ENCODE assay signal across 22 cellular contexts in the genomic region with DNA sequence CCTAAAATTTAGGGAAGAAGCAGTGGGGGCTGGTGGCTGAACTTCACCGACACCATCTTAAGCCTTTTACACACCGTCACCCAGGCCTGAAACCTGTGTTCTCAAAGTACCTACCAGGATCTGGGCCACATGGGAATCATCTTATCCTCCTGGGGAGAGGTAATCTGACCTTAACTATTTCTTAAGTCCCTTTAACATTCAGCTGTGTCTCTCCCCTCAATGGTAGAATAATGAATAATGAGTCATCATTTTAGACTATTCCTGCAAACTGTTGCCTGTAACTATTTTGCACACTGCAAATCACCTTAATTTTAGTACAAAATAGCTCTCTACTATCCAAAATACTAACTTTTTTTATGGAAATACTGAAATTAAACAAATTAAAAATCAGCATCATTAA.
A peak's percentile ranks its signal among the peaks of the same experiment; 100 is the strongest.
DNase-seq lines count a peak whose midpoint lies in the region; ATAC-seq, FAIRE-seq and TF ChIP-seq lines count a peak whose summit lies in the region.
"Had no signal": no experiment of that assay in that cellular context is flagged by ENCODE, and none has a peak within 500 bp of the region (broad histone marks: within the 10 kb centered on the region; RNA-seq: fewer than 3 reads in every experiment).

No MANE protein-coding gene starts in this region.

- H4K91ac ChIP-seq in mesenchymal stem cell (ENCODE audit: low read length) = peak overlapping the region; percentile 45

- H3K27me3 ChIP-seq in WERI-Rb-1 (ENCODE audit: insufficient read depth, low read depth, severe bottlenecking) (no peaks in the 10 kb centered on the region), mesenchymal stem cell (ENCODE audit: control insufficient read depth in 1 of 2, insufficient read depth in 1 of 2, low read length in 2 of 2) (no peaks in the 10 kb centered on the region), right atrium auricular region (no peaks in the 10 kb centered on the region)
- H3K27me3 ChIP-seq: heart left ventricle, sigmoid colon had no signal

- H3K9me3 ChIP-seq in WERI-Rb-1 (ENCODE audit: severe bottlenecking) = no peaks in the 10 kb centered on the region
- H3K9me3 ChIP-seq in mesenchymal stem cell (ENCODE audit: control insufficient read depth, low read length) = no peaks in the 10 kb centered on the region
- no peaks in the 10 kb centered on the region for H3K9me3 ChIP-seq in right atrium auricular region
- no peaks in the 10 kb centered on the region for H3K9me3 ChIP-seq in kidney (ENCODE audit: control insufficient read depth in 1 of 2, low read length in 2 of 2)
- H3K9me3 ChIP-seq: heart left ventricle, mucosa of descending colon, sigmoid colon had no signal

- H3K4me3 ChIP-seq in WERI-Rb-1 (ENCODE audit: low read depth, low read length) (no peak overlapping the region), mesenchymal stem cell (ENCODE audit: insufficient read depth in 1 of 2, low read depth in 1 of 2, low read length in 2 of 2) (no peak overlapping the region), right atrium auricular region (no peak overlapping the region), kidney (ENCODE audit: low read length in 2 of 2) (no peak overlapping the region)
- H3K4me3 ChIP-seq: heart left ventricle, mucosa of descending colon, sigmoid colon had no signal

- ATAC-seq in GM18873 (IDR thresholded peaks at IDR 0.05; ENCODE audit: low FRiP score, unreplicated experiment) = no peak
- ATAC-seq: activated CD8-positive, alpha-beta T cell treated with anti-CD3 and anti-CD28 coated beads, Interleukin-2, amount 10 ng/mL, durations not matched to agents 7 days and 5 days; heart left ventricle; mucosa of descending colon had no signal

- FAIRE-seq in kidney (lab: Jason Lieb, UNC) = no peak
- FAIRE-seq: GM12892 had no signal

- 100% methylated on average over 2 of the region's 2 CpGs for WGBS in mesenchymal stem cell

- H3K36me3 ChIP-seq in WERI-Rb-1 (no peaks in the 10 kb centered on the region), mesenchymal stem cell (ENCODE audit: control insufficient read depth in 1 of 2, insufficient read depth in 2 of 2, low read depth in 1 of 2, low read length in 2 of 2) (no peaks in the 10 kb centered on the region), right atrium auricular region (no peaks in the 10 kb centered on the region), kidney (ENCODE audit: control insufficient read depth in 1 of 2, insufficient read depth in 2 of 2, low read length in 2 of 2) (no peaks in the 10 kb centered on the region)
- H3K36me3 ChIP-seq: heart left ventricle, sigmoid colon had no signal

- H2BK15ac ChIP-seq in mesenchymal stem cell (ENCODE audit: low read depth, poor library complexity, severe bottlenecking) = no peak overlapping the region

- intact Hi-C loops in kidney (cut with DNase I) = no loop called here

- no peak overlapping the region for H2BK120ac ChIP-seq in mesenchymal stem cell (ENCODE audit: low read depth, low read length)

- H2AFZ ChIP-seq in mesenchymal stem cell (ENCODE audit: low read depth, low read length) = no peak overlapping the region
- H2AFZ ChIP-seq: parathyroid adenoma had no signal

- H3K4me2 ChIP-seq in mesenchymal stem cell (ENCODE audit: low read length, poor library complexity, severe bottlenecking) = no peak overlapping the region

- H2AK5ac ChIP-seq in mesenchymal stem cell (ENCODE audit: low read length, severe bottlenecking) = no peak overlapping the region

- H3K14ac ChIP-seq in mesenchymal stem cell (ENCODE audit: low read length in 2 of 2) = no peak overlapping the region

- no peak overlapping the region for H2BK12ac ChIP-seq in mesenchymal stem cell (ENCODE audit: low read length in 2 of 2)

- H3K4me1 ChIP-seq in mesenchymal stem cell (ENCODE audit: control insufficient read depth, insufficient read depth, low read depth, low read length) (peaks cover 1% of the 10 kb centered on the region), right atrium auricular region (peaks cover 0 to 18% of the 10 kb centered on the region in 2 donors), kidney (ENCODE audit: control insufficient read depth in 1 of 2, insufficient read depth in 1 of 2, low read depth in 1 of 2, low read length in 2 of 2) (no peaks in the 10 kb centered on the region)
- H3K4me1 ChIP-seq: parathyroid adenoma had no signal

- H3K9ac ChIP-seq in mesenchymal stem cell (ENCODE audit: low read length) (no peak overlapping the region), kidney (ENCODE audit: low read length in 2 of 2) (no peak overlapping the region)
- H3K9ac ChIP-seq: parathyroid adenoma had no signal

- TF ChIP-seq CTCF in WERI-Rb-1 (IDR thresholded peaks at IDR 0.05; ENCODE audit: low read depth, low read length) (no peak), right atrium auricular region (IDR thresholded peaks at IDR 0.05) (no peak), kidney (IDR thresholded peaks at IDR 0.05; ENCODE audit: borderline replicate concordance, extremely low read depth, insufficient read depth) (no peak)

- DNase-seq in DMS79 treated with DMSO at 0.1 percent for 48 hours (lab: John Stamatoyannopoulos, UW) (peak; percentile 47), DMS79 (lab: John Stamatoyannopoulos, UW) (no peak), NCI-H1436 treated with DMSO at 0.1 percent for 48 hours (lab: John Stamatoyannopoulos, UW) (peak; percentile 57), WERI-Rb-1 (peak; percentile 16), mesenchymal stem cell (no peak), right atrium auricular region (ENCODE audit: low spot score) (no peak), kidney (no peak)
- DNase-seq: 8988T; activated CD4-positive, alpha-beta T cell treated with anti-CD3 and anti-CD28 coated beads for 1 hour; activated CD8-positive, alpha-beta T cell treated with anti-CD3 and anti-CD28 coated beads, Interleukin-2, amount 10 ng/mL, durations not matched to agents 7 days and 5 days; activated gamma-delta T cell treated with Interleukin-2 at 50 U/mL for 16 hours; dermis blood vessel endothelial cell; DND-41; heart left ventricle; mucosa of descending colon; NCI-H510A treated with DMSO at 0.1 percent for 48 hours; nephron progenitor cell; sigmoid colon; stimulated activated CD8-positive, alpha-beta memory T cell treated with anti-CD3 and anti-CD28 coated beads, Interleukin-4, amount 100 ng/mL, for 48 hours had no signal

- H3K23ac ChIP-seq in mesenchymal stem cell (ENCODE audit: low read length in 2 of 2) = no peak overlapping the region

- H2BK5ac ChIP-seq in mesenchymal stem cell (ENCODE audit: low read depth, low read length, poor library complexity, severe bottlenecking) = no peak overlapping the region

- H3K4ac ChIP-seq in mesenchymal stem cell (ENCODE audit: low read depth in 1 of 2, low read length in 2 of 2) = no peak overlapping the region

- H3K18ac ChIP-seq in mesenchymal stem cell (ENCODE audit: low read depth in 1 of 2, low read length in 2 of 2) = peak overlapping the region in 1 of 2 experiments; percentile 38

- no peak overlapping the region for H4K8ac ChIP-seq in mesenchymal stem cell (ENCODE audit: low read length)

- peaks cover 1% of the 10 kb centered on the region for H3K79me1 ChIP-seq in mesenchymal stem cell (replicated peaks; ENCODE audit: low read length, poor library complexity, severe bottlenecking)

- H3K27ac ChIP-seq in WERI-Rb-1 = no peak overlapping the region
- no peak overlapping the region for H3K27ac ChIP-seq in mesenchymal stem cell (ENCODE audit: low read length, poor library complexity, severe bottlenecking)
- no peak overlapping the region for H3K27ac ChIP-seq in right atrium auricular region
- H3K27ac ChIP-seq in kidney (ENCODE audit: low read depth in 2 of 2, low read length in 2 of 2) = no peak overlapping the region
- H3K27ac ChIP-seq: heart left ventricle, parathyroid adenoma, sigmoid colon had no signal

Comparison
In these comparisons a context has a peak if more than half of its experiments do, and no peak if none do; other contexts are left out.
1. DNase-seq: peak in DMS79 treated with DMSO at 0.1 percent for 48 hours (single experiment), NCI-H1436 treated with DMSO at 0.1 percent for 48 hours (single experiment) and WERI-Rb-1 (single experiment); none in DMS79 (single experiment), mesenchymal stem cell (single experiment), right atrium auricular region (single experiment) and kidney (single experiment).